In genomic region chr10:7567896-7568295, GRCh38 we compare ENCODE assay signal across 21 cellular contexts.
"Had no signal": no experiment of that assay in that cellular context is flagged by ENCODE, and none has a peak within 500 bp of the region (broad histone marks: within the 10 kb centered on the region; RNA-seq: fewer than 3 reads in every experiment).

No MANE protein-coding gene starts in this region.

- DNase-seq: effector CD8-positive, alpha-beta T cell; endodermal cell; foreskin keratinocyte; heart left ventricle; left cardiac atrium; left lung; mesenchymal stem cell; midbrain; naive thymus-derived CD4-positive, alpha-beta T cell; nephron progenitor cell; nucleus accumbens; posterior cingulate gyrus; psoas muscle; right cardiac atrium; spleen; stimulated activated CD4-positive, alpha-beta T cell treated with anti-CD3 and anti-CD28 coated beads, Interleukin-4, amount 100 ng/mL, for 4 hours; stimulated activated naive CD8-positive, alpha-beta T cell treated with anti-CD3 and anti-CD28 coated beads, Interleukin-15, Interleukin-2, amounts not matched to agents 100 U/mL and 50 U/mL, for 24 hours; testis; tibial artery had no signal

- H3K27ac Mint-ChIP-seq: endodermal cell; nephron progenitor cell; stimulated activated memory B cell treated with anti-CD40 and anti-IgM and Interleukin-4, amounts not matched to agents 10 μg/mL and 1 μg/mL and 100 μg/mL, for 72 hours; type B pancreatic cell had no signal

- H3K27me3 Mint-ChIP-seq: stimulated activated memory B cell treated with anti-CD40 and anti-IgM and Interleukin-4, amounts not matched to agents 10 μg/mL and 1 μg/mL and 100 μg/mL, for 72 hours had no signal

- H3K36me3 Mint-ChIP-seq: naive thymus-derived CD4-positive, alpha-beta T cell; stimulated activated memory B cell treated with anti-CD40 and anti-IgM and Interleukin-4, amounts not matched to agents 10 μg/mL and 1 μg/mL and 100 μg/mL, for 72 hours; type B pancreatic cell had no signal

- H3K4me3 Mint-ChIP-seq: endodermal cell; naive thymus-derived CD4-positive, alpha-beta T cell; nephron progenitor cell; stimulated activated memory B cell treated with anti-CD40 and anti-IgM and Interleukin-4, amounts not matched to agents 10 μg/mL and 1 μg/mL and 100 μg/mL, for 72 hours; type B pancreatic cell had no signal

- H3K9me3 Mint-ChIP-seq: endodermal cell; naive thymus-derived CD4-positive, alpha-beta T cell; nephron progenitor cell; stimulated activated memory B cell treated with anti-CD40 and anti-IgM and Interleukin-4, amounts not matched to agents 10 μg/mL and 1 μg/mL and 100 μg/mL, for 72 hours; type B pancreatic cell had no signal
